In the genomic region with DNA sequence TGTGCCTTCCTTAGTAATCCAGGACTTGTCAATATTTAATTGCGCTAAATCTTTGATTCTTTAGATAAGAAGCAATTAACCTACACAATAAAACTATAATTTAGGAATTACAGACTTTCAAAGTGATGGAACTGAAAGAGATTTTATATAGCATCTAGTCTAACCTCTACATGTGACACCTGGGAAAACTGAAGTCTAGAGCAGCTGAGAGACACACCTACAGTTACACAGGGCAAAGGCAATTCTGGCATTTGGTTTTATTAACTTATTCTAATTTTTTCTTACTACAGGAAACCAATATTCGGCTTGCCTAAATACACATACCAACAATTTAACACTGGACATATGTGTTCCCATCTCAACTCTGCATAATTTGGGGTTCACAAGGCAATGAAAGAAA, we compare ENCODE assay signal across 23 cellular contexts.
DNase-seq lines count a peak whose midpoint lies in the region; ATAC-seq, FAIRE-seq and TF ChIP-seq lines count a peak whose summit lies in the region.
"Had no signal": no experiment of that assay in that cellular context is flagged by ENCODE, and none has a peak within 500 bp of the region (broad histone marks: within the 10 kb centered on the region; RNA-seq: fewer than 3 reads in every experiment).

No MANE protein-coding gene starts in this region.

- H3K27me3 ChIP-seq in colonic mucosa (no peaks in the 10 kb centered on the region), pancreas (no peaks in the 10 kb centered on the region), transverse colon (no peaks in the 10 kb centered on the region)
- H3K27me3 ChIP-seq: BLaER1 had no signal

- H3K9ac ChIP-seq in colonic mucosa (ENCODE audit: low read depth in 2 of 2, low read length in 2 of 2), result peak overlapping the region in 1 of 2 donors; percentile 28
- H3K9ac ChIP-seq: BLaER1, GM23248 had no signal

- peak overlapping the region; percentile 62 for H3K27ac ChIP-seq in colonic mucosa
- no peak overlapping the region for H3K27ac ChIP-seq in pancreas
- H3K27ac ChIP-seq in transverse colon, result peak overlapping the region; percentile 20 to 46 (median 32)
- H3K27ac ChIP-seq: 22Rv1, BLaER1, C4-2B, GM23248 had no signal

- in situ Hi-C loops in transverse colon (cut with MboI; ENCODE audit: low pct_ligation_motif_present in 1 of 4, low pct_unique_long_range_greater_than_20kb in 1 of 4, low sequenced_read_pairs in 3 of 4), result no loop called here

- ATAC-seq in pancreas (peak in 3 of 4 donors; percentile 49 to 75 (median 68)), HG03045 (IDR thresholded peaks at IDR 0.05; ENCODE audit: unreplicated experiment) (no peak)
- ATAC-seq: CD8-positive, alpha-beta T cell; HCT116 had no signal

- H3K4me3 ChIP-seq in colonic mucosa (no peak overlapping the region), pancreas (no peak overlapping the region), transverse colon (no peak overlapping the region)
- H3K4me3 ChIP-seq: BLaER1, GM23248 had no signal

- FAIRE-seq in pancreas (lab: Jason Lieb, UNC), result no peak
- FAIRE-seq: A204.1, G401.6, GM12892, GM19239 had no signal

- DNase-seq in NCI-H748 (lab: John Stamatoyannopoulos, UW; ENCODE audit: unreplicated experiment) (peak; percentile 27), NCI-H748 treated with DMSO at 0.1 percent for 48 hours (lab: John Stamatoyannopoulos, UW) (no peak), colonic mucosa (no peak), pancreas (peak in 1 of 6 donors; percentile 9), transverse colon (no peak), OCI-M2 (lab: John Stamatoyannopoulos, UW; ENCODE audit: unreplicated experiment) (no peak), hypothalamus (lab: John Stamatoyannopoulos, UW) (no peak)
- DNase-seq: Caco-2; CD4-positive, CD25-positive, alpha-beta regulatory T cell; CD8-positive, alpha-beta T cell; DMS153; DND-41; GM23248; H9 had no signal

- TF ChIP-seq POLR2A in transverse colon (IDR thresholded peaks at IDR 0.05), result no peak

- intact Hi-C loops in colonic mucosa (cut with DNase I) (no loop called here), pancreas (cut with DNase I) (no loop called here), transverse colon (cut with DNase I; ENCODE audit: low total_unique reads) (no loop called here)

- peaks cover 12% of the 10 kb centered on the region for H3K4me1 ChIP-seq in colonic mucosa
- peaks cover 0 to 10% (median 0%) of the 10 kb centered on the region in 3 donors for H3K4me1 ChIP-seq in pancreas
- H3K4me1 ChIP-seq in transverse colon, result peaks cover 0 to 43% (median 16%) of the 10 kb centered on the region in 4 donors
- H3K4me1 ChIP-seq: BLaER1 had no signal

- H3K36me3 ChIP-seq in colonic mucosa (no peaks in the 10 kb centered on the region), pancreas (peaks cover 0 to 4% (median 0%) of the 10 kb centered on the region in 3 donors), transverse colon (no peaks in the 10 kb centered on the region)
- H3K36me3 ChIP-seq: BLaER1 had no signal

- H3K9me3 ChIP-seq in colonic mucosa (no peaks in the 10 kb centered on the region), pancreas (no peaks in the 10 kb centered on the region), transverse colon (no peaks in the 10 kb centered on the region)
- H3K9me3 ChIP-seq: BLaER1, Caco-2 had no signal

- WGBS in pancreas, 2 donors, result 49 to 60% methylated on average over 2 of the region's 2 CpGs
- WGBS in transverse colon (ENCODE audit: low coverage in 1 of 2), 2 donors, result 39 to 57% methylated on average over 2 of the region's 2 CpGs

- TF ChIP-seq EP300 in transverse colon (IDR thresholded peaks at IDR 0.05; ENCODE audit: low read depth), result no peak

- TF ChIP-seq CTCF in colonic mucosa (IDR thresholded peaks at IDR 0.05), result no peak
- no peak for TF ChIP-seq CTCF in pancreas (IDR thresholded peaks at IDR 0.05)
- TF ChIP-seq CTCF in transverse colon (IDR thresholded peaks at IDR 0.05), result no peak

Comparison
In these comparisons a context has a peak if more than half of its experiments do, and no peak if none do; other contexts are left out.
1. H3K27ac ChIP-seq: peak in colonic mucosa (single experiment) and transverse colon (4 of 4); none in pancreas (0 of 4).